Comparison of ENCODE assay signal across 8 cellular contexts in the genomic region with DNA sequence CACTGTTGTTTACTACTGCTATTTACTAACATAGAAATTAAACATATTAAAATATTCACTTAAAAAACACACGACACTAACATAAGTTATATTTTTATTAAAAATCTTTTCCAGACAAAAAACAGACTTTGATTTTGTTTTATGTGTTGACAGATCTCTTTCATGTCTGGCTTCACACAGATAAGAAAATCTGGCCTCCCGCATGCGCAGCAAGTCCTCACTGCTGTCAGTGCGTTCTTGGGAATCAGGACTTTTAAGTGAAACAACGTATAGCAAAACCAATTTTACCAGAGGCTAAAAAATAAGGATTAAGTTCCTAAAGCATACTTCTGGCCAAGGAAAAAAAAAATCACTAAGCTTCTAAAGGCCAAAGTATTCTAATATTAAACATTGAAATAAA. TPM values are rescaled to one million over a fixed set of nuclear protein-coding genes. Genes with fewer than 3 reads are reported as not detected.
DNase-seq lines count a peak whose midpoint lies in the region; ATAC-seq and TF ChIP-seq lines count a peak whose summit lies in the region.

No MANE protein-coding gene starts in this region.

- H3K27ac ChIP-seq in right atrium auricular region, result peak overlapping the region; percentile 99 to 100
- H3K27ac ChIP-seq in thoracic aorta, result peak overlapping the region; percentile 99 to 100

- intact Hi-C loops in cardiac septum (cut with DNase I), result no loop called here

- no peak for ATAC-seq in thoracic aorta (ENCODE audit: insufficient number of reproducible peaks, low FRiP score, low read depth)

- TF ChIP-seq CTCF in right atrium auricular region (IDR thresholded peaks at IDR 0.05) (no peak), thoracic aorta (IDR thresholded peaks at IDR 0.05) (no peak)

- H3K4me1 ChIP-seq in right atrium auricular region, result peaks cover 0 to 47% of the 10 kb centered on the region in 2 donors
- peaks cover 20 to 56% of the 10 kb centered on the region in 2 donors for H3K4me1 ChIP-seq in thoracic aorta (ENCODE audit: control insufficient read depth in 1 of 2, low read depth in 2 of 2)

- no peaks in the 10 kb centered on the region for H3K27me3 ChIP-seq in right atrium auricular region
- H3K27me3 ChIP-seq in thoracic aorta (replicated peaks; ENCODE audit: insufficient read depth), result no peaks in the 10 kb centered on the region

- H3K9me3 ChIP-seq in right atrium auricular region, result no peaks in the 10 kb centered on the region
- H3K9me3 ChIP-seq in iPS-18c (ENCODE audit: control insufficient read depth, insufficient read depth, low read length), result no peaks in the 10 kb centered on the region
- H3K9me3 ChIP-seq in thoracic aorta, result no peaks in the 10 kb centered on the region

- DNase-seq in right atrium auricular region (ENCODE audit: low spot score) (no peak), cardiac septum (ENCODE audit: low spot score) (no peak), thoracic aorta (ENCODE audit: low spot score) (no peak), pons (ENCODE audit: low spot score) (no peak), SKM-1 (lab: John Stamatoyannopoulos, UW; ENCODE audit: unreplicated experiment) (no peak), MV-4-11 (lab: John Stamatoyannopoulos, UW) (no peak)
- peak; percentile 32 for DNase-seq in activated naive CD4-positive, alpha-beta T cell treated with anti-CD3 and anti-CD28 coated beads, Interleukin-2, amount 50 U/mL, for 16 hours

- H3K36me3 ChIP-seq in right atrium auricular region, result peaks cover 22% of the 10 kb centered on the region
- no peaks in the 10 kb centered on the region for H3K36me3 ChIP-seq in thoracic aorta

- H3K4me3 ChIP-seq in right atrium auricular region (peak overlapping the region; percentile 80 to 89), iPS-18c (ENCODE audit: insufficient read depth, low read depth, low read length) (peak overlapping the region; percentile 95), thoracic aorta (peak overlapping the region; percentile 93)

RNA-seq across cellular contexts. Expression of a gene that starts 1.2 kb away (rescaled TPM):
- 10 to 100 TPM; 16.7 to 24.3 TPM for total RNA-seq in right atrium auricular region
- 28.9 TPM for total RNA-seq in cardiac septum
- total RNA-seq in thoracic aorta, result 10 to 100 TPM; 19.2 to 26.7 TPM

RNA-seq across cellular contexts. Expression of a gene that starts 6.0 kb away (rescaled TPM):
- total RNA-seq in right atrium auricular region, result 10 to 100 TPM; 19.4 to 20.2 TPM
- total RNA-seq in cardiac septum, result 28.1 TPM
- 10 to 100 TPM; 18.3 to 24.6 TPM for total RNA-seq in thoracic aorta

RNA-seq across cellular contexts. Expression of a gene that starts 24.5 kb away (rescaled TPM):
- total RNA-seq in right atrium auricular region, result under 1 TPM in 1 of 2 donors, not detected in 1; 0.24 TPM
- total RNA-seq in cardiac septum, result 0.51 TPM
- total RNA-seq in thoracic aorta, result not detected
